11 cellular contexts compared by ENCODE assay signal in the genomic region with DNA sequence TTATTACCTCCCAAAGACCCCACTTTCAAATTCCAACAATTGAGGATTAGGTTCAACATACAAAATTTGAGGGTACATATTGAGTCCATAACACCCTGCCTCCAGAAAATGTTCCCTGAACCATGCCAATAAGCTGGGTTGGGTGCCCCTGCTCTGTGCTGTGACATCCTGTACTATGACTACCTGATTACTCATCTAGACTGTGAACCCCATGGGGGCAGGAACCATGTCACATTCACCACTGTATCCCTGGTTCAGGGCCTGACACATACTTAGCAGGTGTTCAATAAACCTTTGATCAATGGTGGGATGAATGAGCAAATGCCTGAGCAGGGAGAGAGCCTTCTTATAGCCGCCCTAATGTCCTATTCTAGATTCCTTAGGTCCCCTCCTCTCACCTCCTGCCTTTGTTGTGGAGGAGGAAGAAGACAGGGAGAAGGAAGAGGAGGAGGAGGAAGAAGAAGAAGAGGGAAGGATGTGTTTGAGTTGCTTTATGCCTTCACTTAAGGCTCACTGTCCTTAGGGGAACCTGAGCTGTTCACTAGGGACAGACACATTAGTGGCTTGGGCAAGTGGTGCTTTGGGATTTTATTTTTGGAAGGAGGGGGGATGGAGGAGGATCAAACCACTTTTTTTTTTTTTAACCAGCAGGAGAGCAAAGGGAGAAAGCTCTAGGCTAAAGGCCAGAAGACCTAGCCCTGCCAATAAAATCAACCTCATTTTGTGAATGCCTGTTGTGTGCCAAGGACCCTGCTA. TPM values are rescaled to one million over a fixed set of nuclear protein-coding genes. Genes with fewer than 3 reads are reported as not detected.
DNase-seq lines count a peak whose midpoint lies in the region; ATAC-seq lines count a peak whose summit lies in the region.
"Had no signal": no experiment of that assay in that cellular context is flagged by ENCODE, and none has a peak within 500 bp of the region (broad histone marks: within the 10 kb centered on the region; RNA-seq: fewer than 3 reads in every experiment).

No MANE protein-coding gene starts in this region.

- no peaks in the 10 kb centered on the region for H3K27me3 ChIP-seq in ACC112 (ENCODE audit: insufficient read depth, low read length)
- no peaks in the 10 kb centered on the region for H3K27me3 ChIP-seq in right cardiac atrium (ENCODE audit: control insufficient read depth, insufficient read depth)

- H3K27me3 Mint-ChIP-seq in activated CD4-positive, alpha-beta memory T cell treated with anti-CD3 and anti-CD28 coated beads, Interleukin-2, amount 10 ng/mL, durations not matched to agents 7 days and 5 days, result no peaks in the 10 kb centered on the region

- ATAC-seq in right cardiac atrium, result peak; percentile 23 to 32
- ATAC-seq in HG02588 (IDR thresholded peaks at IDR 0.05; ENCODE audit: unreplicated experiment), result no peak

- no peak overlapping the region for H2AFZ ChIP-seq in ACC112 (ENCODE audit: low read length, unreplicated experiment)

- CTCF ChIA-PET in activated CD4-positive, alpha-beta memory T cell treated with anti-CD3 and anti-CD28 coated beads, Interleukin-2, amount 10 ng/mL, durations not matched to agents 7 days and 5 days (lab: Charles Lee), result interaction anchor here (0.6 to 1.4 kb wide), 4 partner anchors 20 to 50 kb away, joined by 3 to 6 read pairs (median 3); no protein-coding TSS in a partner anchor

- peaks cover 80% of the 10 kb centered on the region for H3K4me1 Mint-ChIP-seq in activated CD4-positive, alpha-beta memory T cell treated with anti-CD3 and anti-CD28 coated beads, Interleukin-2, amount 10 ng/mL, durations not matched to agents 7 days and 5 days

- peaks cover 9% of the 10 kb centered on the region for H3K9me3 Mint-ChIP-seq in activated CD4-positive, alpha-beta memory T cell treated with anti-CD3 and anti-CD28 coated beads, Interleukin-2, amount 10 ng/mL, durations not matched to agents 7 days and 5 days

- peaks cover 17% of the 10 kb centered on the region; the same call in 1 of the 2 replicates for H3K36me3 ChIP-seq in ACC112 (ENCODE audit: insufficient read depth, low read length)

- H3K36me3 Mint-ChIP-seq in activated CD4-positive, alpha-beta memory T cell treated with anti-CD3 and anti-CD28 coated beads, Interleukin-2, amount 10 ng/mL, durations not matched to agents 7 days and 5 days (ENCODE audit: low read depth), result peaks cover 85% of the 10 kb centered on the region

- H3K27ac ChIP-seq in ACC112 (ENCODE audit: low read depth, low read length) (0 out of 2 replicates have a peak overlapping the region, but pooled peaks have one; percentile 16), right cardiac atrium (ENCODE audit: low read length) (no peak overlapping the region)
- H3K27ac ChIP-seq: SK-N-MC had no signal

- DNase-seq in Daoy (ENCODE audit: low read depth) (peak; percentile 41), right cardiac atrium (no peak), NCI-H526 (lab: John Stamatoyannopoulos, UW) (no peak), DMS 273 (lab: John Stamatoyannopoulos, UW; ENCODE audit: unreplicated experiment) (no peak), cerebellar cortex (ENCODE audit: low spot score) (no peak)
- DNase-seq in activated CD4-positive, alpha-beta memory T cell treated with anti-CD3 and anti-CD28 coated beads, Interleukin-2, amount 10 ng/mL, durations not matched to agents 7 days and 5 days, result no peak
- DNase-seq: cerebellar nuclear complex, NCI-H226 had no signal

- H3K9me3 ChIP-seq in right cardiac atrium (ENCODE audit: control insufficient read depth, low read length), result no peaks in the 10 kb centered on the region

- H3K27ac Mint-ChIP-seq in activated CD4-positive, alpha-beta memory T cell treated with anti-CD3 and anti-CD28 coated beads, Interleukin-2, amount 10 ng/mL, durations not matched to agents 7 days and 5 days, result peak overlapping the region; percentile 40

- H3K79me2 ChIP-seq in ACC112 (ENCODE audit: control insufficient read depth, insufficient read depth, low read length, unreplicated experiment), result no peaks in the 10 kb centered on the region

- H3K4me3 Mint-ChIP-seq in activated CD4-positive, alpha-beta memory T cell treated with anti-CD3 and anti-CD28 coated beads, Interleukin-2, amount 10 ng/mL, durations not matched to agents 7 days and 5 days, result no peak overlapping the region

- intact Hi-C loops in right cardiac atrium (cut with DNase I), result no loop called here

- peaks cover 20% of the 10 kb centered on the region for H3K4me1 ChIP-seq in ACC112 (ENCODE audit: control insufficient read depth, insufficient read depth, low read length, unreplicated experiment)
- peaks cover 7% of the 10 kb centered on the region for H3K4me1 ChIP-seq in right cardiac atrium (ENCODE audit: control insufficient read depth, insufficient read depth, low read length)

- POLR2A ChIA-PET in activated CD4-positive, alpha-beta memory T cell treated with anti-CD3 and anti-CD28 coated beads, Interleukin-2, amount 10 ng/mL, durations not matched to agents 7 days and 5 days (lab: Charles Lee), result interaction anchor here (0.8 to 9.2 kb wide), 4 partner anchors 10 to 107 kb away, joined by 3 to 886 read pairs (median 4); a partner anchor contains a TSS

- WGBS in right cardiac atrium, result 88% methylated on average over 1 of the region's 1 CpG

- H3K4me3 ChIP-seq in ACC112 (ENCODE audit: low read depth, low read length) (no peak overlapping the region), right cardiac atrium (ENCODE audit: low read length) (no peak overlapping the region)
- H3K4me3 ChIP-seq: SK-N-MC had no signal

RNA-seq across cellular contexts. Expression of a gene that starts 21.3 kb away (rescaled TPM):
- total RNA-seq in Daoy (2014; rRNA removed; shearing (Covaris generic)), result 10.1 and 11.6 TPM in 2 replicates
- 10 to 100 TPM; 36.9 to 39.8 TPM for total RNA-seq in activated CD4-positive, alpha-beta memory T cell treated with anti-CD3 and anti-CD28 coated beads, Interleukin-2, amount 10 ng/mL, durations not matched to agents 7 days and 5 days
- total RNA-seq in right cardiac atrium, result 1 to 10 TPM in 1 of 4 donors, under 1 TPM in 3; 0.63 to 1.0 (median 0.80) TPM
- polyA plus RNA-seq in right cardiac atrium, result 0.25 TPM
